1 cellular context compared by ENCODE assay signal in the genomic region with DNA sequence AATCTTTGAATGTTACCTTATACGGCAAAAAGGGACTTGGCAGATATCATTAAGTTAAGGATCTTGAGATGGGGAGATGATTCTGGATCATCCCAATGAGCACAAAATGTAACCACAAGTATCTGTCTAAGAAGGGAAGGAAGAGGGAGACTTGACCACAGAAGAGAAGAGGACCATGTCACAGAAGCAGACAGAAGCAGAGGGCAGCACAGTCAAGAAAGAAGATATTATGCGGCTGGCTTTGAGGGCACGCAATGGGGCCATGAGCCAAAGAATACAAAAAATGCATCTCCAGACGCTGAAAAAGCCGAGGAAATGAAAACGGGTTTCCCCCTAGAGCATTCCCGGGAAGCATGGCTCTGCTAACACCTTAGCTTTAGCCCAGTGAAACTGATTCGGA.
TF ChIP-seq lines count a peak whose summit lies in the region.

No MANE protein-coding gene starts in this region.

TF ChIP-seq in H1, 55 proteins besides CTCF, POLR2A, EP300 and RAD21 (continued from another document):
- TF ChIP-seq SIRT6 (IDR thresholded peaks at IDR 0.05; ENCODE audit: low read length) (no peak), EZH2 (IDR thresholded peaks at IDR 0.05; ENCODE audit: low read depth, low read length, severe bottlenecking) (no peak), RFX5 (IDR thresholded peaks at IDR 0.05; ENCODE audit: borderline replicate concordance, low read depth, low read length) (no peak), SUZ12 (IDR thresholded peaks at IDR 0.05; ENCODE audit: low read length) (no peak), CEBPB (IDR thresholded peaks at IDR 0.05; ENCODE audit: low read depth, low read length) (no peak), GABPA (IDR thresholded peaks at IDR 0.05; ENCODE audit: borderline replicate concordance, insufficient read depth, low read length) (no peak), CBX8 (IDR thresholded peaks at IDR 0.05; ENCODE audit: borderline replicate concordance, low read depth, low read length) (no peak), YY1 (IDR thresholded peaks at IDR 0.05; ENCODE audit: low read depth, low read length) (no peak), TCF12 (IDR thresholded peaks at IDR 0.05; ENCODE audit: low read depth, low read length) (no peak), BCL11A (IDR thresholded peaks at IDR 0.05; ENCODE audit: low read depth in 2 of 2, low read length in 2 of 2) (no peak)
- TF ChIP-seq, protein P1, sequence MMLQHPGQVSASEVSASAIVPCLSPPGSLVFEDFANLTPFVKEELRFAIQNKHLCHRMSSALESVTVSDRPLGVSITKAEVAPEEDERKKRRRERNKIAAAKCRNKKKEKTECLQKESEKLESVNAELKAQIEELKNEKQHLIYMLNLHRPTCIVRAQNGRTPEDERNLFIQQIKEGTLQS (IDR thresholded peaks at IDR 0.05; ENCODE audit: insufficient read depth, low read depth, low read length) = no peak
TF ChIP-seq in H1: peak in this region for 0.
